1 cellular context compared by ENCODE assay signal in genomic region chrX:103236296-103236695, GRCh38.
TF ChIP-seq lines count a peak whose summit lies in the region.

No MANE protein-coding gene starts in this region.

TF ChIP-seq in K562, 482 proteins besides CTCF, POLR2A, EP300 and RAD21:
- no peak for TF ChIP-seq MBD2 (IDR thresholded peaks at IDR 0.05; ENCODE audit: borderline replicate concordance, low read depth)
- no peak for TF ChIP-seq NR3C1 (CRISPR knock-in tag; IDR thresholded peaks at IDR 0.05)
- no peak for TF ChIP-seq ZNF561 (CRISPR knock-in tag; conservative IDR thresholded peaks at IDR 0.05)
- no peak for TF ChIP-seq NUFIP1 (IDR thresholded peaks at IDR 0.05; ENCODE audit: partially characterized antibody)
- TF ChIP-seq ZNF12 (CRISPR knock-in tag; IDR thresholded peaks at IDR 0.05): no peak
- no peak for TF ChIP-seq MAFG (tag; conservative IDR thresholded peaks at IDR 0.05)
- TF ChIP-seq KLF1 (tag; IDR thresholded peaks at IDR 0.05): no peak
- TF ChIP-seq NFE2L1 (tag; IDR thresholded peaks at IDR 0.05; ENCODE audit: borderline replicate concordance, low read depth): no peak
- TF ChIP-seq RBM22 (IDR thresholded peaks at IDR 0.05; ENCODE audit: low read depth, low read length, poor library complexity, severe bottlenecking): no peak
- TF ChIP-seq ZFP30 (CRISPR knock-in tag; IDR thresholded peaks at IDR 0.05; ENCODE audit: borderline replicate concordance): no peak
- TF ChIP-seq THRB (CRISPR knock-in tag; conservative IDR thresholded peaks at IDR 0.05): no peak
- no peak for TF ChIP-seq BRF2 (IDR thresholded peaks at IDR 0.05; ENCODE audit: borderline replicate concordance, insufficient read depth, insufficient read length)
- no peak for TF ChIP-seq ZNF655 (CRISPR knock-in tag; IDR thresholded peaks at IDR 0.05)
- no peak for TF ChIP-seq ARID1B (IDR thresholded peaks at IDR 0.05)
- TF ChIP-seq KAT8 (IDR thresholded peaks at IDR 0.05; ENCODE audit: low read depth): no peak
- TF ChIP-seq ZZZ3 (IDR thresholded peaks at IDR 0.05): no peak
- TF ChIP-seq CTCFL (IDR thresholded peaks at IDR 0.05; ENCODE audit: borderline replicate concordance, insufficient read depth, low read depth, low read length, poor library complexity, severe bottlenecking): no peak
- no peak for TF ChIP-seq ZNF197 (CRISPR knock-in tag; IDR thresholded peaks at IDR 0.05; ENCODE audit: low read depth)
